In genomic region chr9:135948873-135949665, GRCh38 we compare ENCODE assay signal across 1 cellular context.
A peak's percentile ranks its signal among the peaks of the same experiment; 100 is the strongest.
TF ChIP-seq lines count a peak whose summit lies in the region.

No MANE protein-coding gene starts in this region.

TF ChIP-seq in K562, 482 proteins besides CTCF, POLR2A, EP300 and RAD21 (continues in another document):
- TF ChIP-seq ZSCAN32 (CRISPR knock-in tag; IDR thresholded peaks at IDR 0.05) (no peak), ZNF384 (IDR thresholded peaks at IDR 0.05; ENCODE audit: low read depth, low read length) (peak; percentile 61), ZBTB40 (IDR thresholded peaks at IDR 0.05) (peak; percentile 52; the same call in 1 of the 2 replicates), ZBTB40 (CRISPR knock-in tag; IDR thresholded peaks at IDR 0.05) (no peak), ELF1 (tag; IDR thresholded peaks at IDR 0.05) (no peak), HDGF (IDR thresholded peaks at IDR 0.05) (no peak), RERE (CRISPR knock-in tag; IDR thresholded peaks at IDR 0.05; ENCODE audit: borderline replicate concordance) (no peak), PBX2 (CRISPR knock-in tag; IDR thresholded peaks at IDR 0.05; ENCODE audit: low read depth) (no peak), PBX2 (tag; conservative IDR thresholded peaks at IDR 0.05; ENCODE audit: low read depth) (0 out of 2 replicates have a peak, but pooled peaks have one; percentile 40), ZNF766 (CRISPR knock-in tag; conservative IDR thresholded peaks at IDR 0.05) (0 out of 2 replicates have a peak, but pooled peaks have one; percentile 35), EHMT2 (IDR thresholded peaks at IDR 0.05) (no peak), LEF1 (IDR thresholded peaks at IDR 0.05) (0 out of 2 replicates have a peak, but pooled peaks have one; percentile 23), CBFB (CRISPR knock-in tag; IDR thresholded peaks at IDR 0.05) (no peak), STAT5A (IDR thresholded peaks at IDR 0.05; ENCODE audit: borderline replicate concordance, low read length) (no peak), POU5F1 (IDR thresholded peaks at IDR 0.05; ENCODE audit: borderline replicate concordance, low read depth, low read length, partially characterized antibody) (no peak), MCM3 (IDR thresholded peaks at IDR 0.05) (no peak), ZNF830 (CRISPR knock-in tag; IDR thresholded peaks at IDR 0.05) (no peak), ARID1B (IDR thresholded peaks at IDR 0.05) (no peak), ZNF316 (IDR thresholded peaks at IDR 0.05) (0 out of 2 replicates have a peak, but pooled peaks have one; percentile 22), ZNF561 (CRISPR knock-in tag; conservative IDR thresholded peaks at IDR 0.05) (no peak), FOXJ3 (CRISPR knock-in tag; IDR thresholded peaks at IDR 0.05) (no peak), ZNF398 (CRISPR knock-in tag; IDR thresholded peaks at IDR 0.05) (no peak), ARID3B (CRISPR knock-in tag; IDR thresholded peaks at IDR 0.05; ENCODE audit: borderline replicate concordance) (no peak), ZNF592 (IDR thresholded peaks at IDR 0.05) (no peak)
